Comparison of ENCODE assay signal across 1 cellular context in genomic region chr10:102714621-102715455, GRCh38.
TF ChIP-seq lines count a peak whose summit lies in the region.

A gene with protein sequence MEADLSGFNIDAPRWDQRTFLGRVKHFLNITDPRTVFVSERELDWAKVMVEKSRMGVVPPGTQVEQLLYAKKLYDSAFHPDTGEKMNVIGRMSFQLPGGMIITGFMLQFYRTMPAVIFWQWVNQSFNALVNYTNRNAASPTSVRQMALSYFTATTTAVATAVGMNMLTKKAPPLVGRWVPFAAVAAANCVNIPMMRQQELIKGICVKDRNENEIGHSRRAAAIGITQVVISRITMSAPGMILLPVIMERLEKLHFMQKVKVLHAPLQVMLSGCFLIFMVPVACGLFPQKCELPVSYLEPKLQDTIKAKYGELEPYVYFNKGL (plus strand): TSS chr10:102714636. CDS start chr10:102726637, 12,001 bp downstream.

TF ChIP-seq in HepG2, 621 proteins besides CTCF, POLR2A, EP300 and RAD21 (continued from another document and continues in another):
- TF ChIP-seq, protein P1, sequence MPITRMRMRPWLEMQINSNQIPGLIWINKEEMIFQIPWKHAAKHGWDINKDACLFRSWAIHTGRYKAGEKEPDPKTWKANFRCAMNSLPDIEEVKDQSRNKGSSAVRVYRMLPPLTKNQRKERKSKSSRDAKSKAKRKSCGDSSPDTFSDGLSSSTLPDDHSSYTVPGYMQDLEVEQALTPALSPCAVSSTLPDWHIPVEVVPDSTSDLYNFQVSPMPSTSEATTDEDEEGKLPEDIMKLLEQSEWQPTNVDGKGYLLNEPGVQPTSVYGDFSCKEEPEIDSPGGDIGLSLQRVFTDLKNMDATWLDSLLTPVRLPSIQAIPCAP (CRISPR knock-in tag; IDR thresholded peaks at IDR 0.05; ENCODE audit: low read depth): peak; percentile 16; the same call in 1 of the 2 replicates
- TF ChIP-seq NONO (IDR thresholded peaks at IDR 0.05): no peak
- TF ChIP-seq NONO (CRISPR knock-in tag; conservative IDR thresholded peaks at IDR 0.05): no peak; the same call in 1 of the 2 replicates
- TF ChIP-seq HMG20B (CRISPR knock-in tag; conservative IDR thresholded peaks at IDR 0.05): no peak
- peak; percentile 75 for TF ChIP-seq PHF8 (CRISPR knock-in tag; IDR thresholded peaks at IDR 0.05)
- no peak for TF ChIP-seq ZFP36L1 (CRISPR knock-in tag; IDR thresholded peaks at IDR 0.05)
- peak; percentile 44; the same call in 1 of the 2 replicates for TF ChIP-seq ZNF317 (CRISPR knock-in tag; IDR thresholded peaks at IDR 0.05)
- no peak for TF ChIP-seq ZBTB25 (CRISPR knock-in tag; IDR thresholded peaks at IDR 0.05)
- TF ChIP-seq ZNF430 (CRISPR knock-in tag; IDR thresholded peaks at IDR 0.05): peak; percentile 81
- peak; percentile 27; the same call in 1 of the 2 replicates for TF ChIP-seq ZNF576 (CRISPR knock-in tag; IDR thresholded peaks at IDR 0.05)
- TF ChIP-seq, protein P2, sequence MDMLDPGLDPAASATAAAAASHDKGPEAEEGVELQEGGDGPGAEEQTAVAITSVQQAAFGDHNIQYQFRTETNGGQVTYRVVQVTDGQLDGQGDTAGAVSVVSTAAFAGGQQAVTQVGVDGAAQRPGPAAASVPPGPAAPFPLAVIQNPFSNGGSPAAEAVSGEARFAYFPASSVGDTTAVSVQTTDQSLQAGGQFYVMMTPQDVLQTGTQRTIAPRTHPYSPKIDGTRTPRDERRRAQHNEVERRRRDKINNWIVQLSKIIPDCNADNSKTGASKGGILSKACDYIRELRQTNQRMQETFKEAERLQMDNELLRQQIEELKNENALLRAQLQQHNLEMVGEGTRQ (IDR thresholded peaks at IDR 0.05; ENCODE audit: low read depth, low read length): no peak
- TF ChIP-seq, protein P2 (CRISPR knock-in tag; IDR thresholded peaks at IDR 0.05; ENCODE audit: borderline replicate concordance): 0 out of 2 replicates have a peak, but pooled peaks have one; percentile 16
- peak; percentile 56; the same call in 1 of the 2 replicates for TF ChIP-seq RFXAP (CRISPR knock-in tag; IDR thresholded peaks at IDR 0.05; ENCODE audit: borderline replicate concordance)
- TF ChIP-seq, protein P3, sequence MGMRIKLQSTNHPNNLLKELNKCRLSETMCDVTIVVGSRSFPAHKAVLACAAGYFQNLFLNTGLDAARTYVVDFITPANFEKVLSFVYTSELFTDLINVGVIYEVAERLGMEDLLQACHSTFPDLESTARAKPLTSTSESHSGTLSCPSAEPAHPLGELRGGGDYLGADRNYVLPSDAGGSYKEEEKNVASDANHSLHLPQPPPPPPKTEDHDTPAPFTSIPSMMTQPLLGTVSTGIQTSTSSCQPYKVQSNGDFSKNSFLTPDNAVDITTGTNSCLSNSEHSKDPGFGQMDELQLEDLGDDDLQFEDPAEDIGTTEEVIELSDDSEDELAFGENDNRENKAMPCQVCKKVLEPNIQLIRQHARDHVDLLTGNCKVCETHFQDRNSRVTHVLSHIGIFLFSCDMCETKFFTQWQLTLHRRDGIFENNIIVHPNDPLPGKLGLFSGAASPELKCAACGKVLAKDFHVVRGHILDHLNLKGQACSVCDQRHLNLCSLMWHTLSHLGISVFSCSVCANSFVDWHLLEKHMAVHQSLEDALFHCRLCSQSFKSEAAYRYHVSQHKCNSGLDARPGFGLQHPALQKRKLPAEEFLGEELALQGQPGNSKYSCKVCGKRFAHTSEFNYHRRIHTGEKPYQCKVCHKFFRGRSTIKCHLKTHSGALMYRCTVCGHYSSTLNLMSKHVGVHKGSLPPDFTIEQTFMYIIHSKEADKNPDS (CRISPR knock-in tag; IDR thresholded peaks at IDR 0.05): no peak
- TF ChIP-seq TBL1XR1 (IDR thresholded peaks at IDR 0.05; ENCODE audit: borderline replicate concordance, low read length, partially characterized antibody): no peak
- TF ChIP-seq TAF1 (CRISPR knock-in tag; IDR thresholded peaks at IDR 0.05): peak; percentile 80
- TF ChIP-seq HDAC1 (CRISPR knock-in tag; IDR thresholded peaks at IDR 0.05): peak; percentile 79; the same call in 1 of the 2 replicates
- TF ChIP-seq, protein P4, sequence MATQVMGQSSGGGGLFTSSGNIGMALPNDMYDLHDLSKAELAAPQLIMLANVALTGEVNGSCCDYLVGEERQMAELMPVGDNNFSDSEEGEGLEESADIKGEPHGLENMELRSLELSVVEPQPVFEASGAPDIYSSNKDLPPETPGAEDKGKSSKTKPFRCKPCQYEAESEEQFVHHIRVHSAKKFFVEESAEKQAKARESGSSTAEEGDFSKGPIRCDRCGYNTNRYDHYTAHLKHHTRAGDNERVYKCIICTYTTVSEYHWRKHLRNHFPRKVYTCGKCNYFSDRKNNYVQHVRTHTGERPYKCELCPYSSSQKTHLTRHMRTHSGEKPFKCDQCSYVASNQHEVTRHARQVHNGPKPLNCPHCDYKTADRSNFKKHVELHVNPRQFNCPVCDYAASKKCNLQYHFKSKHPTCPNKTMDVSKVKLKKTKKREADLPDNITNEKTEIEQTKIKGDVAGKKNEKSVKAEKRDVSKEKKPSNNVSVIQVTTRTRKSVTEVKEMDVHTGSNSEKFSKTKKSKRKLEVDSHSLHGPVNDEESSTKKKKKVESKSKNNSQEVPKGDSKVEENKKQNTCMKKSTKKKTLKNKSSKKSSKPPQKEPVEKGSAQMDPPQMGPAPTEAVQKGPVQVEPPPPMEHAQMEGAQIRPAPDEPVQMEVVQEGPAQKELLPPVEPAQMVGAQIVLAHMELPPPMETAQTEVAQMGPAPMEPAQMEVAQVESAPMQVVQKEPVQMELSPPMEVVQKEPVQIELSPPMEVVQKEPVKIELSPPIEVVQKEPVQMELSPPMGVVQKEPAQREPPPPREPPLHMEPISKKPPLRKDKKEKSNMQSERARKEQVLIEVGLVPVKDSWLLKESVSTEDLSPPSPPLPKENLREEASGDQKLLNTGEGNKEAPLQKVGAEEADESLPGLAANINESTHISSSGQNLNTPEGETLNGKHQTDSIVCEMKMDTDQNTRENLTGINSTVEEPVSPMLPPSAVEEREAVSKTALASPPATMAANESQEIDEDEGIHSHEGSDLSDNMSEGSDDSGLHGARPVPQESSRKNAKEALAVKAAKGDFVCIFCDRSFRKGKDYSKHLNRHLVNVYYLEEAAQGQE (IDR thresholded peaks at IDR 0.05; ENCODE audit: borderline replicate concordance in 1 of 2, low read depth in 1 of 2, low read length in 2 of 2): no peak
- TF ChIP-seq ETV6 (CRISPR knock-in tag; conservative IDR thresholded peaks at IDR 0.05): 0 out of 2 replicates have a peak, but pooled peaks have one; percentile 13
- no peak for TF ChIP-seq RFX5 (IDR thresholded peaks at IDR 0.05; ENCODE audit: low read depth, low read length)
- no peak; the same call in 1 of the 2 replicates for TF ChIP-seq HES4 (CRISPR knock-in tag; IDR thresholded peaks at IDR 0.05; ENCODE audit: borderline replicate concordance)
- TF ChIP-seq RBAK (CRISPR knock-in tag; IDR thresholded peaks at IDR 0.05): 0 out of 2 replicates have a peak, but pooled peaks have one; percentile 23
- peak; percentile 68; the same call in 1 of the 2 replicates for TF ChIP-seq THAP8 (CRISPR knock-in tag; IDR thresholded peaks at IDR 0.05; ENCODE audit: borderline replicate concordance)
- TF ChIP-seq, protein P5, sequence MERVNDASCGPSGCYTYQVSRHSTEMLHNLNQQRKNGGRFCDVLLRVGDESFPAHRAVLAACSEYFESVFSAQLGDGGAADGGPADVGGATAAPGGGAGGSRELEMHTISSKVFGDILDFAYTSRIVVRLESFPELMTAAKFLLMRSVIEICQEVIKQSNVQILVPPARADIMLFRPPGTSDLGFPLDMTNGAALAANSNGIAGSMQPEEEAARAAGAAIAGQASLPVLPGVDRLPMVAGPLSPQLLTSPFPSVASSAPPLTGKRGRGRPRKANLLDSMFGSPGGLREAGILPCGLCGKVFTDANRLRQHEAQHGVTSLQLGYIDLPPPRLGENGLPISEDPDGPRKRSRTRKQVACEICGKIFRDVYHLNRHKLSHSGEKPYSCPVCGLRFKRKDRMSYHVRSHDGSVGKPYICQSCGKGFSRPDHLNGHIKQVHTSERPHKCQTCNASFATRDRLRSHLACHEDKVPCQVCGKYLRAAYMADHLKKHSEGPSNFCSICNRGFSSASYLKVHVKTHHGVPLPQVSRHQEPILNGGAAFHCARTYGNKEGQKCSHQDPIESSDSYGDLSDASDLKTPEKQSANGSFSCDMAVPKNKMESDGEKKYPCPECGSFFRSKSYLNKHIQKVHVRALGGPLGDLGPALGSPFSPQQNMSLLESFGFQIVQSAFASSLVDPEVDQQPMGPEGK (CRISPR knock-in tag; IDR thresholded peaks at IDR 0.05): no peak
- no peak for TF ChIP-seq SP1 (IDR thresholded peaks at IDR 0.05)
- no peak for TF ChIP-seq SP1 (CRISPR knock-in tag; IDR thresholded peaks at IDR 0.05)
- TF ChIP-seq TBX3 (IDR thresholded peaks at IDR 0.05; ENCODE audit: borderline replicate concordance): no peak
- TF ChIP-seq ZFX (CRISPR knock-in tag; IDR thresholded peaks at IDR 0.05; ENCODE audit: low read depth): peak; percentile 69
- peak; percentile 62; the same call in 1 of the 2 replicates for TF ChIP-seq TMF1 (CRISPR knock-in tag; IDR thresholded peaks at IDR 0.05; ENCODE audit: low read depth)
- no peak for TF ChIP-seq AHDC1 (CRISPR knock-in tag; IDR thresholded peaks at IDR 0.05; ENCODE audit: borderline replicate concordance)
- peak; percentile 70; the same call in 1 of the 2 replicates for TF ChIP-seq SMYD3 (CRISPR knock-in tag; IDR thresholded peaks at IDR 0.05)
- TF ChIP-seq, protein P6, sequence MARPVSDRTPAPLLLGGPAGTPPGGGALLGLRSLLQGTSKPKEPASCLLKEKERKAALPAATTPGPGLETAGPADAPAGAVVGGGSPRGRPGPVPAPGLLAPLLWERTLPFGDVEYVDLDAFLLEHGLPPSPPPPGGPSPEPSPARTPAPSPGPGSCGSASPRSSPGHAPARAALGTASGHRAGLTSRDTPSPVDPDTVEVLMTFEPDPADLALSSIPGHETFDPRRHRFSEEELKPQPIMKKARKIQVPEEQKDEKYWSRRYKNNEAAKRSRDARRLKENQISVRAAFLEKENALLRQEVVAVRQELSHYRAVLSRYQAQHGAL (CRISPR knock-in tag; IDR thresholded peaks at IDR 0.05; ENCODE audit: not compliant biosample characterization): peak; percentile 18
- peak; percentile 9; the same call in 1 of the 2 replicates for TF ChIP-seq CREM (IDR thresholded peaks at IDR 0.05)
- TF ChIP-seq CREM (CRISPR knock-in tag; IDR thresholded peaks at IDR 0.05): no peak
